Comparison of ENCODE assay signal across 16 cellular contexts in genomic region chr12:107344035-107344808, GRCh38.
DNase-seq lines count a peak whose midpoint lies in the region; ATAC-seq, FAIRE-seq and TF ChIP-seq lines count a peak whose summit lies in the region.
"Had no signal": no experiment of that assay in that cellular context is flagged by ENCODE, and none has a peak within 500 bp of the region (broad histone marks: within the 10 kb centered on the region; RNA-seq: fewer than 3 reads in every experiment).

No MANE protein-coding gene starts in this region.

- peak; percentile 44 for DNase-seq in DMS53 treated with DMSO at 0.1 percent for 48 hours (lab: John Stamatoyannopoulos, UW; ENCODE audit: unreplicated experiment)
- peak; percentile 97 for DNase-seq in M059J (ENCODE audit: low read depth)
- DNase-seq in bronchial epithelial cell (ENCODE audit: low read depth), result peak; percentile 92
- peak; percentile 85 for DNase-seq in mesendoderm
- DNase-seq in natural killer cell treated with Interleukin-12 subunit alpha and Interleukin-12 subunit beta and Interleukin-15 and Interleukin-18, amount 100 ng/mL, for 72 hours (ENCODE audit: low spot score), result no peak
- DNase-seq in activated T-helper 2 cell treated with anti-CD3 and anti-CD28 coated beads, Interferon-gamma antibody, Interleukin-2, Interleukin-4, amounts not matched to agents 10 μg/mL and 5 μg/mL and 100 μg/mL, durations not matched to agents 14 hours and 24 hours and 36 hours (ENCODE audit: low spot score), result no peak
- no peak for DNase-seq in ureter (ENCODE audit: low spot score)
- DNase-seq in NK-92 (lab: John Stamatoyannopoulos, UW; ENCODE audit: unreplicated experiment), result no peak
- DNase-seq: activated CD4-positive, alpha-beta T cell treated with anti-CD3 and anti-CD28 coated beads, Interleukin-2, amount 50 U/mL, for 48 hours; hippocampal formation; lower lobe of right lung; NCI-H1048; NCI-H526; Right ventricle myocardium superior had no signal

- H3K27me3 ChIP-seq in bronchial epithelial cell (ENCODE audit: control insufficient read depth, insufficient read depth, low read length) (no peaks in the 10 kb centered on the region), mesendoderm (ENCODE audit: insufficient read depth, low read length, poor library complexity) (no peaks in the 10 kb centered on the region)

- no peak overlapping the region for H4K5ac ChIP-seq in mesendoderm (ENCODE audit: low read length)

- H3K79me2 ChIP-seq in mesendoderm (ENCODE audit: control insufficient read depth, insufficient read depth, low read length), result no peaks in the 10 kb centered on the region

- H3K9me3 Mint-ChIP-seq in natural killer cell treated with Interleukin-12 subunit alpha and Interleukin-12 subunit beta and Interleukin-15 and Interleukin-18, amount 100 ng/mL, for 72 hours, result peaks cover 8% of the 10 kb centered on the region
- peaks cover 17% of the 10 kb centered on the region for H3K9me3 Mint-ChIP-seq in activated T-helper 2 cell treated with anti-CD3 and anti-CD28 coated beads, Interferon-gamma antibody, Interleukin-2, Interleukin-4, amounts not matched to agents 10 μg/mL and 5 μg/mL and 100 μg/mL, durations not matched to agents 14 hours and 24 hours and 36 hours
- H3K9me3 Mint-ChIP-seq: central memory CD8-positive, alpha-beta T cell had no signal

- ATAC-seq in natural killer cell treated with Interleukin-12 subunit alpha and Interleukin-12 subunit beta and Interleukin-15 and Interleukin-18, amount 100 ng/mL, for 72 hours, result no peak
- ATAC-seq: lower lobe of right lung had no signal

- no peak overlapping the region for H2BK120ac ChIP-seq in mesendoderm (ENCODE audit: low read depth, low read length)

- no peaks in the 10 kb centered on the region for H3K4me1 ChIP-seq in mesendoderm (ENCODE audit: control insufficient read depth, low read depth, low read length)
- H3K4me1 ChIP-seq: lower lobe of right lung had no signal

- peaks cover 9 to 16% of the 10 kb centered on the region in 2 donors for H3K4me1 Mint-ChIP-seq in natural killer cell treated with Interleukin-12 subunit alpha and Interleukin-12 subunit beta and Interleukin-15 and Interleukin-18, amount 100 ng/mL, for 72 hours (ENCODE audit: low read depth in 2 of 2)
- H3K4me1 Mint-ChIP-seq in activated T-helper 2 cell treated with anti-CD3 and anti-CD28 coated beads, Interferon-gamma antibody, Interleukin-2, Interleukin-4, amounts not matched to agents 10 μg/mL and 5 μg/mL and 100 μg/mL, durations not matched to agents 14 hours and 24 hours and 36 hours (ENCODE audit: low read depth), result peaks cover 29% of the 10 kb centered on the region

- H3K79me1 ChIP-seq in mesendoderm (ENCODE audit: low read length), result no peaks in the 10 kb centered on the region

- WGBS in mesendoderm (ENCODE audit: extremely low coverage, insufficient coverage, low lambda C conversion rate), result no CpG with 5 or more reads among the region's 3 CpGs

- H3K27ac Mint-ChIP-seq in natural killer cell treated with Interleukin-12 subunit alpha and Interleukin-12 subunit beta and Interleukin-15 and Interleukin-18, amount 100 ng/mL, for 72 hours, result peak overlapping the region in 1 of 2 donors; percentile 23
- no peak overlapping the region for H3K27ac Mint-ChIP-seq in activated T-helper 2 cell treated with anti-CD3 and anti-CD28 coated beads, Interferon-gamma antibody, Interleukin-2, Interleukin-4, amounts not matched to agents 10 μg/mL and 5 μg/mL and 100 μg/mL, durations not matched to agents 14 hours and 24 hours and 36 hours

- no peak overlapping the region for H3K56ac ChIP-seq in mesendoderm (ENCODE audit: low read length)

- H3K23ac ChIP-seq in mesendoderm (ENCODE audit: low read length), result no peak overlapping the region

- no peak overlapping the region for H3K9ac ChIP-seq in mesendoderm (ENCODE audit: low read length)

- FAIRE-seq in bronchial epithelial cell (lab: Jason Lieb, UNC), result peak; percentile 66

- no peak overlapping the region for H4K8ac ChIP-seq in mesendoderm (ENCODE audit: low read depth, low read length)

- H3K27me3 Mint-ChIP-seq in natural killer cell treated with Interleukin-12 subunit alpha and Interleukin-12 subunit beta and Interleukin-15 and Interleukin-18, amount 100 ng/mL, for 72 hours, result peaks cover 3 to 11% of the 10 kb centered on the region in 2 donors
- no peaks in the 10 kb centered on the region for H3K27me3 Mint-ChIP-seq in activated T-helper 2 cell treated with anti-CD3 and anti-CD28 coated beads, Interferon-gamma antibody, Interleukin-2, Interleukin-4, amounts not matched to agents 10 μg/mL and 5 μg/mL and 100 μg/mL, durations not matched to agents 14 hours and 24 hours and 36 hours (ENCODE audit: low read depth)

- H2BK15ac ChIP-seq in mesendoderm (replicated peaks; ENCODE audit: low read depth), result no peak overlapping the region

- H3K4me3 ChIP-seq in bronchial epithelial cell (ENCODE audit: low read depth, low read length), result no peak overlapping the region
- H3K4me3 ChIP-seq in mesendoderm (ENCODE audit: low read length), result no peak overlapping the region
- H3K4me3 ChIP-seq: lower lobe of right lung, smooth muscle cell had no signal

- intact Hi-C loops in activated T-helper 2 cell treated with anti-CD3 and anti-CD28 coated beads, Interferon-gamma antibody, Interleukin-2, Interleukin-4, amounts not matched to agents 10 μg/mL and 5 μg/mL and 100 μg/mL, durations not matched to agents 14 hours and 24 hours and 36 hours (cut with micrococcal nuclease), result no loop called here

- H3K27ac ChIP-seq in mesendoderm (ENCODE audit: low read depth, low read length), result no peak overlapping the region
- H3K27ac ChIP-seq: lower lobe of right lung had no signal

- H2BK5ac ChIP-seq in mesendoderm (ENCODE audit: low read length), result no peak overlapping the region

- no peak overlapping the region for H3K4me3 Mint-ChIP-seq in natural killer cell treated with Interleukin-12 subunit alpha and Interleukin-12 subunit beta and Interleukin-15 and Interleukin-18, amount 100 ng/mL, for 72 hours
- no peak overlapping the region for H3K4me3 Mint-ChIP-seq in activated T-helper 2 cell treated with anti-CD3 and anti-CD28 coated beads, Interferon-gamma antibody, Interleukin-2, Interleukin-4, amounts not matched to agents 10 μg/mL and 5 μg/mL and 100 μg/mL, durations not matched to agents 14 hours and 24 hours and 36 hours (ENCODE audit: low read depth)
- H3K4me3 Mint-ChIP-seq: central memory CD8-positive, alpha-beta T cell had no signal

- H3K18ac ChIP-seq in mesendoderm (ENCODE audit: low read length), result no peak overlapping the region

- H3K4ac ChIP-seq in mesendoderm (ENCODE audit: low read depth, low read length), result no peak overlapping the region

- no peak for TF ChIP-seq CTCF in bronchial epithelial cell (IDR thresholded peaks at IDR 0.05; ENCODE audit: insufficient read depth, low read length, severe bottlenecking)

- no peaks in the 10 kb centered on the region for H3K36me3 ChIP-seq in bronchial epithelial cell (ENCODE audit: control insufficient read depth, insufficient read depth, low read length)
- no peaks in the 10 kb centered on the region for H3K36me3 ChIP-seq in mesendoderm (ENCODE audit: control insufficient read depth, insufficient read depth, low read length)
- H3K36me3 ChIP-seq: lower lobe of right lung had no signal

- H3K36me3 Mint-ChIP-seq in natural killer cell treated with Interleukin-12 subunit alpha and Interleukin-12 subunit beta and Interleukin-15 and Interleukin-18, amount 100 ng/mL, for 72 hours, result peaks cover 5% of the 10 kb centered on the region
- H3K36me3 Mint-ChIP-seq in activated T-helper 2 cell treated with anti-CD3 and anti-CD28 coated beads, Interferon-gamma antibody, Interleukin-2, Interleukin-4, amounts not matched to agents 10 μg/mL and 5 μg/mL and 100 μg/mL, durations not matched to agents 14 hours and 24 hours and 36 hours (ENCODE audit: low read depth), result peaks cover 44% of the 10 kb centered on the region

- H2AK5ac ChIP-seq in mesendoderm (ENCODE audit: low read length), result no peak overlapping the region

- H3K4me2 ChIP-seq in mesendoderm (ENCODE audit: low read length), result no peak overlapping the region
- H3K4me2 ChIP-seq: smooth muscle cell had no signal

Comparison
In these comparisons a context has a peak if more than half of its experiments do, and no peak if none do; other contexts are left out.
1. DNase-seq: peak in DMS53 treated with DMSO at 0.1 percent for 48 hours (single experiment), M059J (single experiment), bronchial epithelial cell (single experiment) and mesendoderm (single experiment); none in natural killer cell treated with Interleukin-12 subunit alpha and Interleukin-12 subunit beta and Interleukin-15 and Interleukin-18, amount 100 ng/mL, for 72 hours (single experiment), activated T-helper 2 cell treated with anti-CD3 and anti-CD28 coated beads, Interferon-gamma antibody, Interleukin-2, Interleukin-4, amounts not matched to agents 10 μg/mL and 5 μg/mL and 100 μg/mL, durations not matched to agents 14 hours and 24 hours and 36 hours (single experiment), ureter (single experiment) and NK-92 (single experiment).